Comparison of ENCODE assay signal across 8 cellular contexts in genomic region chr7:155533827-155534690, GRCh38. TPM values are rescaled to one million over a fixed set of nuclear protein-coding genes. Genes with fewer than 3 reads are reported as not detected.
DNase-seq lines count a peak whose midpoint lies in the region; ATAC-seq lines count a peak whose summit lies in the region.

No MANE protein-coding gene starts in this region.

- DNase-seq in NCI-H1694 treated with DMSO at 0.1 percent for 48 hours (lab: John Stamatoyannopoulos, UW) (peak; percentile 27), iPS-NIHi11 (ENCODE audit: low spot score) (peak; percentile 94), globus pallidus (ENCODE audit: low spot score) (no peak)
- peak; percentile 16 for DNase-seq in stimulated activated CD8-positive, alpha-beta memory T cell treated with anti-CD3 and anti-CD28 coated beads, Interleukin-15, amount 100 ng/mL, for 24 hours (ENCODE audit: low read depth)

- peaks cover 5% of the 10 kb centered on the region for H3K36me3 Mint-ChIP-seq in activated T-helper 17 cell treated with anti-CD3 and anti-CD28 coated beads, Interleukin-2, amount 50 U/mL, for 72 hours (ENCODE audit: low read depth)

- no peak overlapping the region for H3K27ac ChIP-seq in ACC112 (ENCODE audit: low read depth, low read length)

- ATAC-seq in GM18867 (IDR thresholded peaks at IDR 0.05; ENCODE audit: unreplicated experiment) (peak; percentile 62), HG03095 (IDR thresholded peaks at IDR 0.05; ENCODE audit: unreplicated experiment) (no peak)
- peak; percentile 31 for ATAC-seq in activated T-helper 17 cell treated with anti-CD3 and anti-CD28 coated beads, Interleukin-2, amount 50 U/mL, for 72 hours (replicated peaks)

- H3K4me1 ChIP-seq in ACC112 (ENCODE audit: control insufficient read depth, insufficient read depth, low read length, unreplicated experiment): peaks cover 6% of the 10 kb centered on the region

- no peak overlapping the region for H3K27ac Mint-ChIP-seq in activated T-helper 17 cell treated with anti-CD3 and anti-CD28 coated beads, Interleukin-2, amount 50 U/mL, for 72 hours

- peaks cover 11% of the 10 kb centered on the region for H3K4me1 Mint-ChIP-seq in activated T-helper 17 cell treated with anti-CD3 and anti-CD28 coated beads, Interleukin-2, amount 50 U/mL, for 72 hours

- no peaks in the 10 kb centered on the region for H3K9me3 Mint-ChIP-seq in activated T-helper 17 cell treated with anti-CD3 and anti-CD28 coated beads, Interleukin-2, amount 50 U/mL, for 72 hours

- no peaks in the 10 kb centered on the region for H3K79me2 ChIP-seq in ACC112 (ENCODE audit: control insufficient read depth, insufficient read depth, low read length, unreplicated experiment)

- peaks cover 80% of the 10 kb centered on the region for H3K27me3 ChIP-seq in ACC112 (ENCODE audit: insufficient read depth, low read length)

- peak overlapping the region; percentile 54 for H3K4me3 Mint-ChIP-seq in activated T-helper 17 cell treated with anti-CD3 and anti-CD28 coated beads, Interleukin-2, amount 50 U/mL, for 72 hours

- H2AFZ ChIP-seq in ACC112 (ENCODE audit: low read length, unreplicated experiment): no peak overlapping the region

- 0 out of 2 replicates have a peak overlapping the region, but pooled peaks have one; percentile 0 for H3K4me3 ChIP-seq in ACC112 (ENCODE audit: low read depth, low read length)

- no peaks in the 10 kb centered on the region for H3K36me3 ChIP-seq in ACC112 (ENCODE audit: insufficient read depth, low read length)

- H3K27me3 Mint-ChIP-seq in activated T-helper 17 cell treated with anti-CD3 and anti-CD28 coated beads, Interleukin-2, amount 50 U/mL, for 72 hours: peaks cover 61% of the 10 kb centered on the region

RNA-seq across cellular contexts. Expression of gene CNPY1, which starts 12.3 kb away (rescaled TPM):
- not detected for total RNA-seq in activated T-helper 17 cell treated with anti-CD3 and anti-CD28 coated beads, Interleukin-2, amount 50 U/mL, for 72 hours
